ENCODE assay signal across 21 cellular contexts in the genomic region with DNA sequence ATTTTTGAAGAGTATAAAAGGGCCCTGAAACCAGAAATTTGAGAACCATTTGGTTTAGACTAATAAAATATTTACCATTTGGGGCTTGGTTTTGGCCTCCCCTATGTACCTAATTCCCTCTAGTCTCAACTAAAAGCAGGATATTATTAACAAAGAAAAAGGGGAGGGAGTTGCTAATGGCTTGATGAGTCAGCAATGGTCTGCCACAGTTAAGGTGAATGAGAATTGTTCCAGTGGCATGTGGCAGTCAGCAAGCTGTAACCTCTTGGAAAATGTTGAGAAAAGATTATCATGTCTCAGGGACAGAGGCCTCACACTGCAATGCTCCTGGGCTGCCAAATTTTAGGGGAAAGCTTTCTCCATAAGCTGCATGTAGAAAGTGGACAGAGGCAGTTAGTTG. TPM values are rescaled to one million over a fixed set of nuclear protein-coding genes. Genes with fewer than 3 reads are reported as not detected.
DNase-seq lines count a peak whose midpoint lies in the region; ATAC-seq and TF ChIP-seq lines count a peak whose summit lies in the region.
"Had no signal": no experiment of that assay in that cellular context is flagged by ENCODE, and none has a peak within 500 bp of the region (broad histone marks: within the 10 kb centered on the region; RNA-seq: fewer than 3 reads in every experiment).

No MANE protein-coding gene starts in this region.

- no peak for TF ChIP-seq EP300 in SK-N-SH (IDR thresholded peaks at IDR 0.05; ENCODE audit: borderline replicate concordance in 1 of 2, low read depth in 1 of 2, low read length in 1 of 2)

- H2AFZ ChIP-seq in Karpas-422 (ENCODE audit: low read length) (0 out of 2 replicates have a peak overlapping the region, but pooled peaks have one; percentile 31), SK-N-SH (ENCODE audit: low read depth) (no peak overlapping the region)

- TF ChIP-seq RAD21 in SK-N-SH (IDR thresholded peaks at IDR 0.05; ENCODE audit: low read length), result no peak

- H3K4me1 ChIP-seq in Karpas-422 (ENCODE audit: low read length), result peaks cover 20% of the 10 kb centered on the region
- H3K4me1 ChIP-seq in SK-N-SH (ENCODE audit: control insufficient read depth in 1 of 2, insufficient read depth in 2 of 2, low read depth in 1 of 2, low read length in 1 of 2), result no peaks in the 10 kb centered on the region
- H3K4me1 ChIP-seq: psoas muscle had no signal

- H3K27ac ChIP-seq in Karpas-422 (ENCODE audit: low read length), result no peak overlapping the region
- no peak overlapping the region for H3K27ac ChIP-seq in SK-N-SH (ENCODE audit: low read depth in 2 of 2, low read length in 1 of 2)
- H3K27ac ChIP-seq: brain microvascular endothelial cell, psoas muscle had no signal

- DNase-seq in ELF-1 (ENCODE audit: low read depth, low spot score), result peak; percentile 26
- DNase-seq in Karpas-422, result no peak
- DNase-seq in astrocyte of the spinal cord (ENCODE audit: low read depth, low spot score), result peak; percentile 21
- peak; percentile 30 for DNase-seq in kidney glomerular epithelial cell (lab: John Stamatoyannopoulos, UW)
- no peak for DNase-seq in SK-N-SH
- no peak for DNase-seq in cardiac septum (ENCODE audit: low spot score)
- no peak for DNase-seq in superior temporal gyrus (ENCODE audit: extremely low spot score)
- DNase-seq: activated CD4-positive, alpha-beta T cell treated with anti-CD3 and anti-CD28 coated beads for 4 hours; activated naive CD8-positive, alpha-beta T cell treated with anti-CD3 and anti-CD28 coated beads for 36 hours; brain microvascular endothelial cell; CD4-positive, CD25-positive, alpha-beta regulatory T cell; DMS153; hippocampal formation; MM.1S; mucosa of descending colon; NCI-H187 treated with DMSO at 0.1 percent for 48 hours; NCI-H345; psoas muscle; stimulated activated CD4-positive, alpha-beta T cell treated with anti-CD3 and anti-CD28 coated beads, Interleukin-12 subunit alpha, Interleukin-12 subunit beta, amount 100 ng/mL, for 4 hours; SW 1271 had no signal

- H3F3A ChIP-seq in SK-N-SH (replicated peaks; ENCODE audit: insufficient read depth), result peaks cover 3% of the 10 kb centered on the region

- H3K27me3 ChIP-seq in Karpas-422 (ENCODE audit: low read length) (no peaks in the 10 kb centered on the region), SK-N-SH (ENCODE audit: insufficient read depth) (no peaks in the 10 kb centered on the region)
- H3K27me3 ChIP-seq: brain microvascular endothelial cell had no signal

- no peak for TF ChIP-seq CTCF in astrocyte of the spinal cord (IDR thresholded peaks at IDR 0.05; ENCODE audit: low read depth, low read length)
- no peak for TF ChIP-seq CTCF in SK-N-SH (IDR thresholded peaks at IDR 0.05)

- CTCF ChIA-PET in SK-N-SH (lab: Yijun Ruan, JAX), result no interaction called here

- in situ Hi-C loops in astrocyte of the spinal cord (cut with HindIII; ENCODE audit: low sequenced_read_pairs), result no loop called here

- no peaks in the 10 kb centered on the region for H3K9me2 ChIP-seq in Karpas-422 (replicated peaks; ENCODE audit: insufficient read depth, low read length)
- no peaks in the 10 kb centered on the region for H3K9me2 ChIP-seq in SK-N-SH

- H3K4me2 ChIP-seq in Karpas-422 (ENCODE audit: low read depth, low read length, poor library complexity, severe bottlenecking) (no peak overlapping the region), SK-N-SH (no peak overlapping the region)

- H3K9ac ChIP-seq in Karpas-422 (ENCODE audit: low read length), result no peak overlapping the region
- H3K9ac ChIP-seq in SK-N-SH, result no peak overlapping the region

- intact Hi-C loops in cardiac septum (cut with DNase I), result no loop called here

- no peak overlapping the region for H3K4me3 ChIP-seq in Karpas-422 (ENCODE audit: low read length)
- H3K4me3 ChIP-seq in astrocyte of the spinal cord (ENCODE audit: low read depth, low read length), result no peak overlapping the region
- no peak overlapping the region for H3K4me3 ChIP-seq in SK-N-SH (ENCODE audit: low read depth in 2 of 2, low read length in 1 of 2)
- H3K4me3 ChIP-seq: mucosa of descending colon, psoas muscle had no signal

- H4K20me1 ChIP-seq in Karpas-422 (ENCODE audit: insufficient read depth, low read depth, low read length) (no peaks in the 10 kb centered on the region), SK-N-SH (ENCODE audit: insufficient read depth) (no peaks in the 10 kb centered on the region)

- H3K9me3 ChIP-seq in Karpas-422 (ENCODE audit: low read length), result no peaks in the 10 kb centered on the region
- H3K9me3 ChIP-seq in SK-N-SH, result no peaks in the 10 kb centered on the region
- H3K9me3 ChIP-seq: mucosa of descending colon, psoas muscle had no signal

- no peak for ATAC-seq in GM21619 (IDR thresholded peaks at IDR 0.05; ENCODE audit: unreplicated experiment)
- ATAC-seq: mucosa of descending colon, psoas muscle had no signal

- H3K79me2 ChIP-seq in Karpas-422 (ENCODE audit: low read length), result no peaks in the 10 kb centered on the region
- no peaks in the 10 kb centered on the region for H3K79me2 ChIP-seq in SK-N-SH (ENCODE audit: insufficient read depth)

- POLR2A ChIA-PET in SK-N-SH (lab: Yijun Ruan, JAX), result no interaction called here

- H3K36me3 ChIP-seq in Karpas-422 (ENCODE audit: insufficient read depth, low read length), result no peaks in the 10 kb centered on the region
- H3K36me3 ChIP-seq in SK-N-SH (replicated peaks in 1 of 2; ENCODE audit: control insufficient read depth in 1 of 2, insufficient read depth in 2 of 2, low read length in 1 of 2), result no peaks in the 10 kb centered on the region
- H3K36me3 ChIP-seq: brain microvascular endothelial cell had no signal

TF ChIP-seq in SK-N-SH, 30 proteins besides CTCF, POLR2A, EP300 and RAD21:
- TF ChIP-seq TAF1 (IDR thresholded peaks at IDR 0.05; ENCODE audit: borderline replicate concordance, low read depth, low read length) (no peak), RFX5 (IDR thresholded peaks at IDR 0.05; ENCODE audit: low read length) (no peak), POLR2AphosphoS5 (IDR thresholded peaks at IDR 0.05; ENCODE audit: low read depth, low read length) (no peak)

RNA-seq across cellular contexts. Expression of a gene that starts 20.1 kb away (rescaled TPM):
- total RNA-seq in Karpas-422 (2014; rRNA removed; shearing (Covaris generic); ENCODE audit: low replicate concordance), result 55.1 and 112 TPM in 2 replicates
- 12.3 and 19.3 TPM in 2 replicates for polyA plus RNA-seq in SK-N-SH (2012; rRNA removed)
- polyA plus RNA-seq in SK-N-SH (2012; cell fraction: cytosol; rRNA removed), result 14.9 and 16.5 TPM in 2 replicates
- 16.6 and 40.6 TPM in 2 replicates for polyA plus RNA-seq in SK-N-SH (2012; cell fraction: nucleus; rRNA removed)
- 21.5 TPM for total RNA-seq in cardiac septum

Comparison
In these comparisons a context has a peak if more than half of its experiments do, and no peak if none do; other contexts are left out.
1. DNase-seq: peak in ELF-1 (single experiment), astrocyte of the spinal cord (single experiment) and kidney glomerular epithelial cell (single experiment); none in Karpas-422 (single experiment), SK-N-SH (single experiment), cardiac septum (single experiment) and superior temporal gyrus (single experiment).